8 cellular contexts compared by ENCODE assay signal in genomic region chr3:169966086-169966950, GRCh38. TPM values are rescaled to one million over a fixed set of nuclear protein-coding genes. Genes with fewer than 3 reads are reported as not detected.
DNase-seq lines count a peak whose midpoint lies in the region; ATAC-seq, FAIRE-seq and TF ChIP-seq lines count a peak whose summit lies in the region.

SEC62 (plus strand) TSS chr3:169966807; CDS start chr3:169966823, 16 bp downstream.

- peaks cover 47% of the 10 kb centered on the region for H3K79me2 ChIP-seq in HepG2 (ENCODE audit: insufficient read depth, low read length)

- peak; percentile 84 for ATAC-seq in GM19351 (IDR thresholded peaks at IDR 0.05; ENCODE audit: unreplicated experiment)
- peak; percentile 94 for ATAC-seq in HG03521 (IDR thresholded peaks at IDR 0.05; ENCODE audit: unreplicated experiment)
- peak; percentile 95 for ATAC-seq in HepG2

- H3K4me1 Mint-ChIP-seq in dendritic cell treated with granulocyte-macrophage colony-stimulating factor and Interleukin-4, amounts not matched to agents 40 ng/mL and 50 ng/mL, for 4 days (ENCODE audit: low read depth) = peaks cover 42% of the 10 kb centered on the region

- intact Hi-C loops in dendritic cell treated with granulocyte-macrophage colony-stimulating factor and Interleukin-4, amounts not matched to agents 40 ng/mL and 50 ng/mL, for 4 days (cut with micrococcal nuclease) = loop anchor here (2.0 to 10.0 kb wide), 4 partner anchors 71 to 908 kb away; partner anchors contain the start of genes GPR160 and RPL22L1
- intact Hi-C loops in HepG2 (cut with micrococcal nuclease; ENCODE audit: unreplicated experiment) = loop anchor here (1.0 to 2.0 kb wide), 3 partner anchors 72 to 203 kb away; no protein-coding TSS in a partner anchor

- 2% methylated on average over 42 of the region's 47 CpGs for WGBS in HepG2 (ENCODE audit: low lambda C conversion rate)

- H3K4me3 ChIP-seq in HepG2 (replicated peaks in 1 of 3; ENCODE audit: insufficient read depth in 1 of 3, low read depth in 2 of 3, low read length in 3 of 3) = peak within 1 kb of the TSS; percentile 75 to 99 (median 95)

- H3K9me3 ChIP-seq in HepG2 (ENCODE audit: low read length) = no peaks in the 10 kb centered on the region

- peak within 1 kb of the TSS; percentile 92 for H3K4me3 Mint-ChIP-seq in dendritic cell treated with granulocyte-macrophage colony-stimulating factor and Interleukin-4, amounts not matched to agents 40 ng/mL and 50 ng/mL, for 4 days

- H2AFZ ChIP-seq in HepG2 (ENCODE audit: low read length) = peak within 1 kb of the TSS; percentile 99

- POLR2A ChIA-PET in HepG2 (lab: Yijun Ruan, JAX) = interaction anchor here (1.2 to 2.0 kb wide), 4 partner anchors 12 to 201 kb away, joined by 4 to 16 read pairs (median 6); partner anchors contain the start of gene TERC

- H3K9me3 Mint-ChIP-seq in dendritic cell treated with granulocyte-macrophage colony-stimulating factor and Interleukin-4, amounts not matched to agents 40 ng/mL and 50 ng/mL, for 4 days = no peaks in the 10 kb centered on the region

- peak within 1 kb of the TSS; percentile 96 for H3K27ac Mint-ChIP-seq in dendritic cell treated with granulocyte-macrophage colony-stimulating factor and Interleukin-4, amounts not matched to agents 40 ng/mL and 50 ng/mL, for 4 days

- DNase-seq in NCI-H69 (lab: John Stamatoyannopoulos, UW) = peak; percentile 98
- peak; percentile 96 for DNase-seq in activated CD4-positive, alpha-beta T cell treated with anti-CD3 and anti-CD28 coated beads, Interleukin-2, amount 50 U/mL, for 1 hour
- DNase-seq in HepG2 (ENCODE audit: low spot score) = peak; percentile 81
- peak; percentile 96 for DNase-seq in stimulated activated CD4-positive, alpha-beta T cell treated with anti-CD3 and anti-CD28 coated beads, Interleukin-4, amount 100 ng/mL, for 1 hour

- H3K27ac ChIP-seq in C4-2B = peak within 1 kb of the TSS; percentile 85
- H3K27ac ChIP-seq in HepG2 (ENCODE audit: extremely low read length, insufficient read depth, low read length) = peak within 1 kb of the TSS; percentile 72

- H3K4me2 ChIP-seq in HepG2 (ENCODE audit: low read depth, low read length) = peak within 1 kb of the TSS; percentile 99

- peaks cover 3% of the 10 kb centered on the region for H3K27me3 Mint-ChIP-seq in dendritic cell treated with granulocyte-macrophage colony-stimulating factor and Interleukin-4, amounts not matched to agents 40 ng/mL and 50 ng/mL, for 4 days

- H3K36me3 ChIP-seq in HepG2 (replicated peaks in 1 of 2; ENCODE audit: control insufficient read depth in 1 of 2, insufficient read depth in 2 of 2, low read length in 2 of 2) = peaks cover 2 to 17% of the 10 kb centered on the region in 2 experiments; a peak in 2 of 5 replicates

- TF ChIP-seq EP300 in HepG2 (IDR thresholded peaks at IDR 0.05; ENCODE audit: low read depth in 2 of 2, low read length in 2 of 2) = 0 out of 4 replicates have a peak, but pooled peaks of 1 of the 2 experiments have one; percentile 5
- TF ChIP-seq EP300 in HepG2 (CRISPR knock-in tag; IDR thresholded peaks at IDR 0.05; ENCODE audit: borderline replicate concordance) = peak; percentile 43; the same call in 1 of the 2 replicates

- TSS peak; percentile 51 for BruUV-seq in HepG2 (replicated peaks; lab: Mats Ljungman, UMichigan)

- H4K20me1 ChIP-seq in HepG2 (ENCODE audit: insufficient read depth, low read length) = peaks cover 29% of the 10 kb centered on the region; the same call in 1 of the 2 replicates

- CTCF ChIA-PET in HepG2 (lab: Yijun Ruan, JAX; ENCODE audit: low intra/inter-chr PET ratio, low total read pairs) = no interaction called here

- TF ChIP-seq POLR2A in HepG2 (IDR thresholded peaks at IDR 0.05; ENCODE audit: insufficient read depth in 1 of 2, low read depth in 2 of 2, low read length in 2 of 2) = peak; percentile 72 to 85

- peak within 1 kb of the TSS; percentile 94 for H3K9ac ChIP-seq in HepG2 (ENCODE audit: insufficient read depth, low read depth, low read length)

- peak; percentile 59; the same call in 1 of the 2 replicates for TF ChIP-seq RAD21 in HepG2 (CRISPR knock-in tag; IDR thresholded peaks at IDR 0.05)

- H3K36me3 Mint-ChIP-seq in dendritic cell treated with granulocyte-macrophage colony-stimulating factor and Interleukin-4, amounts not matched to agents 40 ng/mL and 50 ng/mL, for 4 days (ENCODE audit: low read depth) = peaks cover 9% of the 10 kb centered on the region

- peak; percentile 36 for FAIRE-seq in HepG2 (lab: Jason Lieb, UNC)

- peaks cover 39% of the 10 kb centered on the region for H3K4me1 ChIP-seq in HepG2 (ENCODE audit: insufficient read depth, low read length)

- H3K27me3 ChIP-seq in HepG2 (ENCODE audit: control insufficient read depth in 1 of 2, insufficient read depth in 2 of 2, low read length in 2 of 2) = peaks cover 0 to 5% of the 10 kb centered on the region in 2 experiments; a peak in 1 of 5 replicates

- in situ Hi-C loops in HepG2 (cut with HindIII; ENCODE audit: extremely low pct_ligation_motif_present, low pct_unique_long_range_greater_than_20kb) = no loop called here

- peak; percentile 72 for TF ChIP-seq CTCF in C4-2B (conservative IDR thresholded peaks at IDR 0.05)
- peak; percentile 84 for TF ChIP-seq CTCF in HepG2 (CRISPR knock-in tag; IDR thresholded peaks at IDR 0.05)

TF ChIP-seq in HepG2, 621 proteins besides CTCF, POLR2A, EP300 and RAD21 (continues in another document):
- TF ChIP-seq ZSCAN22 (CRISPR knock-in tag; IDR thresholded peaks at IDR 0.05) = no peak
- TF ChIP-seq PCBP2 (optimal IDR thresholded peaks at IDR 0.05; ENCODE audit: low read depth, low read length, poor library complexity, severe bottlenecking) = no peak
- TF ChIP-seq ZNF589 (CRISPR knock-in tag; conservative IDR thresholded peaks at IDR 0.05) = peak; percentile 37; the same call in 1 of the 2 replicates
- TF ChIP-seq ZSCAN21 (CRISPR knock-in tag; IDR thresholded peaks at IDR 0.05; ENCODE audit: borderline replicate concordance) = peak; percentile 88
- no peak for TF ChIP-seq REXO4 (CRISPR knock-in tag; IDR thresholded peaks at IDR 0.05; ENCODE audit: borderline replicate concordance)
- no peak for TF ChIP-seq ELK4 (CRISPR knock-in tag; IDR thresholded peaks at IDR 0.05; ENCODE audit: borderline replicate concordance)
- no peak for TF ChIP-seq USF2 (IDR thresholded peaks at IDR 0.05; ENCODE audit: low read depth, low read length)
- no peak for TF ChIP-seq USF2 (CRISPR knock-in tag; IDR thresholded peaks at IDR 0.05; ENCODE audit: borderline replicate concordance)
- TF ChIP-seq ZNF430 (CRISPR knock-in tag; IDR thresholded peaks at IDR 0.05) = peak; percentile 62
- no peak for TF ChIP-seq FOXK2 (IDR thresholded peaks at IDR 0.05)
- no peak for TF ChIP-seq JARID2 (CRISPR knock-in tag; IDR thresholded peaks at IDR 0.05; ENCODE audit: insufficient replicate concordance)
- TF ChIP-seq MTF1 (CRISPR knock-in tag; IDR thresholded peaks at IDR 0.05) = no peak
- TF ChIP-seq ZMYM3 (CRISPR knock-in tag; IDR thresholded peaks at IDR 0.05) = no peak
- TF ChIP-seq NCOA1 (CRISPR knock-in tag; IDR thresholded peaks at IDR 0.05) = no peak

RNA-seq across cellular contexts. Expression of gene SEC62, which starts in this region (rescaled TPM):
- 53.5 and 68.7 TPM in 2 replicates for total RNA-seq in HepG2 (2016; rRNA removed; fragmentation: Illumina TruSeq; extraction: Trizol)
- 23.2 and 27.8 TPM in 2 replicates for total RNA-seq in HepG2 (2016; cell fraction: cytosol; rRNA removed; fragmentation: Illumina TruSeq; extraction: Trizol; ENCODE audit: low read depth)
- 52.0 and 67.0 TPM in 2 replicates for total RNA-seq in HepG2 (2016; cell fraction: insoluble cytoplasmic fraction; rRNA removed; fragmentation: Illumina TruSeq; extraction: Trizol)
- total RNA-seq in HepG2 (2016; cell fraction: membrane; rRNA removed; fragmentation: Illumina TruSeq; extraction: Trizol) = 20.0 and 27.1 TPM in 2 replicates
- 65.7 and 66.3 TPM in 2 replicates for total RNA-seq in HepG2 (2016; cell fraction: nucleus; rRNA removed; fragmentation: Illumina TruSeq; extraction: Trizol)
- polyA plus RNA-seq in HepG2 (2011; rRNA removed) = 54.0 and 55.7 TPM in 2 replicates
- 22.3 and 33.1 TPM in 2 replicates for polyA plus RNA-seq in HepG2 (2011; cell fraction: cytosol; rRNA removed)
- polyA plus RNA-seq in HepG2 (2011; cell fraction: nucleus; rRNA removed) = 16.0 and 16.5 TPM in 2 replicates
- 82.5 and 100 TPM in 2 replicates for polyA plus RNA-seq in HepG2 (2012)
- polyA plus RNA-seq in HepG2 (2016; cell fraction: cytosol; fragmentation: Illumina TruSeq; extraction: Trizol; ENCODE audit: low read depth) = 4.9 and 6.5 TPM in 2 replicates
- 59.8 and 62.0 TPM in 2 replicates for polyA plus RNA-seq in HepG2 (2016; cell fraction: insoluble cytoplasmic fraction; fragmentation: Illumina TruSeq; extraction: Trizol; ENCODE audit: low read depth)
- 8.2 and 11.5 TPM in 2 replicates for polyA plus RNA-seq in HepG2 (2016; cell fraction: membrane; fragmentation: Illumina TruSeq; extraction: Trizol; ENCODE audit: low read depth)
- 95.5 and 100 TPM in 2 replicates for polyA plus RNA-seq in HepG2 (2016; cell fraction: nucleus; fragmentation: Illumina TruSeq; extraction: Trizol; ENCODE audit: insufficient read depth, low read depth)
- polyA minus RNA-seq in HepG2 (2011; rRNA and poly(A)+ RNA removed; ENCODE audit: low replicate concordance) = 136 and 163 TPM in 2 replicates
- 36.2 and 39.5 TPM in 2 replicates for polyA minus RNA-seq in HepG2 (2011; cell fraction: cytosol; rRNA and poly(A)+ RNA removed)
- 50.5 and 51.8 TPM in 2 replicates for polyA minus RNA-seq in HepG2 (2011; cell fraction: nucleus; rRNA and poly(A)+ RNA removed)

Comparison
In these comparisons a context has a peak if more than half of its experiments do, and no peak if none do; other contexts are left out.
1. Peak in every context shown above with its lines: DNase-seq, ATAC-seq, H3K4me3 ChIP-seq and H3K27ac ChIP-seq.